Comparison of ENCODE assay signal across 1 cellular context in genomic region chr17:35368086-35368824, GRCh38.
TF ChIP-seq lines count a peak whose summit lies in the region.

No MANE protein-coding gene starts in this region.

TF ChIP-seq in HepG2, 621 proteins besides CTCF, POLR2A, EP300 and RAD21 (continued from another document):
- TF ChIP-seq ZNF142 (CRISPR knock-in tag; IDR thresholded peaks at IDR 0.05) (no peak), POLR2AphosphoS5 (IDR thresholded peaks at IDR 0.05; ENCODE audit: low read depth, low read length) (no peak), MXI1 (IDR thresholded peaks at IDR 0.05; ENCODE audit: borderline replicate concordance, low read depth, low read length) (no peak), SMARCE1 (IDR thresholded peaks at IDR 0.05; ENCODE audit: borderline replicate concordance) (no peak), MBNL3 (CRISPR knock-in tag; conservative IDR thresholded peaks at IDR 0.05) (no peak), NFRKB (IDR thresholded peaks at IDR 0.05) (no peak), ZNF160 (CRISPR knock-in tag; IDR thresholded peaks at IDR 0.05) (no peak), ARID3A (IDR thresholded peaks at IDR 0.05; ENCODE audit: low read depth, low read length) (no peak), ZNF468 (CRISPR knock-in tag; IDR thresholded peaks at IDR 0.05) (no peak), ZNF891 (CRISPR knock-in tag; IDR thresholded peaks at IDR 0.05) (no peak), SRF (IDR thresholded peaks at IDR 0.05; ENCODE audit: low read depth, low read length) (no peak), ZBTB21 (CRISPR knock-in tag; IDR thresholded peaks at IDR 0.05) (no peak), SCMH1 (CRISPR knock-in tag; IDR thresholded peaks at IDR 0.05; ENCODE audit: borderline replicate concordance) (no peak)
